In the genomic region with DNA sequence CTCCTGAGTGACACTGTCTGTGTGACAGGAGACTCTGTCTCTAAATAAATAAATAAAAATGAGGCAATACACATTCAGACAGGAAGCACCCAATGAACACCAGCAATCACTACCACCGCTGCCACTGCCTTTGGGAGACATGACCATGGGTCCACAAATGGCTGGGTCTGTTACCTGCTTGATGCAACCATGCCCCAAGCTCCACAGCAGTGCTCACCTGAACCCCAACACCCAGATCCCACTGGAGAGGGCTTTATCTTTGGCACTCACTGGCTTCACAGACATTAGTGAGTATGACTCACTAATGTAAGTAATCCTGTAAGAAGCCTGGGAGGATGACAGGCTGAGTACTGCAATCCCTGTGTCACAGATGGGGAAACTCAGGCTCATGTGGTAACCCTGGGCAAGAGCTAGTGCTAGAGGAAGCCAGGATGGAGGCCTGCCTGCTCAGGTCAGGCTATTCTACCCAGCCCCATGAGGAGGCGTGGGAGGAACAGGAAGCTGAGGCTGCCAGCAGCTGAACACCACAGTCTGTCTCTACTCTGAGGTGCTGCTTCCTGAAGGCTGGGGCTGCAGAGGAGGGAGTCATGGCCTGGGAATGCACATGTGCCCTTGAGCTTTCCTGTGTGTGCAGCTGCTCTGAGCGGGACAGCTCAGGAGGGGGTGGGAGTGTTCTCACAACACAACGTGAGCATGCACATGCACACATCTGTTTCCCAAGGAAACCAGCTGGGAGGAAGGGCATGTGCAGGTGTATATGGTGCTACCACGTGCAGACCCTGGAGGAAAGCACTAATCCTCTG, we compare ENCODE assay signal across 9 cellular contexts. TPM values are rescaled to one million over a fixed set of nuclear protein-coding genes. Genes with fewer than 3 reads are reported as not detected.
DNase-seq lines count a peak whose midpoint lies in the region; ATAC-seq, FAIRE-seq and TF ChIP-seq lines count a peak whose summit lies in the region.
"Had no signal": no experiment of that assay in that cellular context is flagged by ENCODE, and none has a peak within 500 bp of the region (broad histone marks: within the 10 kb centered on the region; RNA-seq: fewer than 3 reads in every experiment).

No MANE protein-coding gene starts in this region.

- H3K4me1 ChIP-seq in small intestine (ENCODE audit: control insufficient read depth in 2 of 2, insufficient read depth in 1 of 2, low read depth in 1 of 2, low read length in 1 of 2) = peaks cover 2 to 8% of the 10 kb centered on the region in 2 donors

- peaks cover 29 to 51% of the 10 kb centered on the region in 2 donors for H3K36me3 Mint-ChIP-seq in CD14-positive monocyte

- H3K9me3 ChIP-seq in small intestine (ENCODE audit: control insufficient read depth, low read depth) = no peaks in the 10 kb centered on the region

- no peaks in the 10 kb centered on the region for H3K27me3 Mint-ChIP-seq in CD14-positive monocyte (ENCODE audit: low read depth in 3 of 3)

- peaks cover 68% of the 10 kb centered on the region for H3K4me1 Mint-ChIP-seq in CD14-positive monocyte

- peaks cover 0 to 2% (median 0%) of the 10 kb centered on the region in 7 donors for H3K9me3 Mint-ChIP-seq in CD14-positive monocyte

- intact Hi-C loops in CD14-positive monocyte (cut with micrococcal nuclease) = loop anchor here in 1 of 2 donors (2.0 kb wide), 1 partner anchor 23 kb away; no protein-coding TSS in a partner anchor

- peaks cover 0 to 2% of the 10 kb centered on the region in 2 donors for H3K36me3 ChIP-seq in small intestine (ENCODE audit: control insufficient read depth in 2 of 2, insufficient read depth in 2 of 2, low read length in 2 of 2)

- H3K27ac ChIP-seq in small intestine (ENCODE audit: low read depth in 1 of 2, low read length in 1 of 2) = peak overlapping the region; percentile 37 to 78
- H3K27ac ChIP-seq: SK-N-MC had no signal

- no peak overlapping the region for H3K4me3 ChIP-seq in small intestine (ENCODE audit: low read depth in 1 of 2, low read length in 2 of 2)
- H3K4me3 ChIP-seq: SK-N-MC had no signal

- 19 to 31% (median 23%) methylated on average over 5 of the region's 5 CpGs for WGBS in small intestine, 3 donors

- peak overlapping the region; percentile 98 to 100 (median 100) for H3K27ac Mint-ChIP-seq in CD14-positive monocyte

- H3K4me3 Mint-ChIP-seq in CD14-positive monocyte = peak overlapping the region in 1 of 2 donors; percentile 53

- no peaks in the 10 kb centered on the region for H3K27me3 ChIP-seq in small intestine (ENCODE audit: control insufficient read depth in 2 of 2, insufficient read depth in 2 of 2, low read length in 2 of 2)

- TF ChIP-seq CTCF in CD14-positive monocyte (IDR thresholded peaks at IDR 0.05) = peak; percentile 61

- DNase-seq in CD14-positive monocyte (ENCODE audit: low spot score) (peak; percentile 98), HS-5 (ENCODE audit: low read depth) (peak; percentile 99), T-helper 2 cell (peak in 4 of 5 experiments; percentile 34 to 84 (median 57)), anterior cingulate cortex (lab: John Stamatoyannopoulos, UW) (peak in 30 of 58 donors; percentile 10 to 77 (median 36)), hepatic stellate cell (ENCODE audit: low spot score) (peak; percentile 98), small intestine (peak; percentile 84), NCI-H1092 (lab: John Stamatoyannopoulos, UW) (no peak)

- no peak for FAIRE-seq in small intestine (lab: Jason Lieb, UNC)

- ATAC-seq in GM19328 (IDR thresholded peaks at IDR 0.05; ENCODE audit: unreplicated experiment) = peak; percentile 51

RNA-seq across cellular contexts. Expression of a gene that starts 43.0 kb away (rescaled TPM):
- polyA plus RNA-seq in CD14-positive monocyte = 1 to 10 TPM; 4.5 to 4.6 TPM
- 10 to 100 TPM; 40.2 to 41.3 (median 41.2) TPM for polyA plus RNA-seq in small intestine

Comparison
In these comparisons a context has a peak if more than half of its experiments do, and no peak if none do; other contexts are left out.
1. RNA of a gene that starts 43.0 kb away (polyA plus RNA-seq): 40.2 to 41.3 TPM in small intestine; 4.5 to 4.6 TPM in CD14-positive monocyte; every median in the first group is over 4 times any median in the second.